ENCODE assay signal across 1 cellular context in genomic region chr20:25360631-25361286, GRCh38.
TF ChIP-seq lines count a peak whose summit lies in the region.

No MANE protein-coding gene starts in this region.

TF ChIP-seq in H1, 55 proteins besides CTCF, POLR2A, EP300 and RAD21:
- TF ChIP-seq CEBPB (IDR thresholded peaks at IDR 0.05; ENCODE audit: low read depth, low read length) (no peak), POLR2AphosphoS5 (IDR thresholded peaks at IDR 0.05; ENCODE audit: low read depth, low read length) (no peak), SIRT6 (IDR thresholded peaks at IDR 0.05; ENCODE audit: low read length) (no peak)
